1 cellular context compared by ENCODE assay signal in the genomic region with DNA sequence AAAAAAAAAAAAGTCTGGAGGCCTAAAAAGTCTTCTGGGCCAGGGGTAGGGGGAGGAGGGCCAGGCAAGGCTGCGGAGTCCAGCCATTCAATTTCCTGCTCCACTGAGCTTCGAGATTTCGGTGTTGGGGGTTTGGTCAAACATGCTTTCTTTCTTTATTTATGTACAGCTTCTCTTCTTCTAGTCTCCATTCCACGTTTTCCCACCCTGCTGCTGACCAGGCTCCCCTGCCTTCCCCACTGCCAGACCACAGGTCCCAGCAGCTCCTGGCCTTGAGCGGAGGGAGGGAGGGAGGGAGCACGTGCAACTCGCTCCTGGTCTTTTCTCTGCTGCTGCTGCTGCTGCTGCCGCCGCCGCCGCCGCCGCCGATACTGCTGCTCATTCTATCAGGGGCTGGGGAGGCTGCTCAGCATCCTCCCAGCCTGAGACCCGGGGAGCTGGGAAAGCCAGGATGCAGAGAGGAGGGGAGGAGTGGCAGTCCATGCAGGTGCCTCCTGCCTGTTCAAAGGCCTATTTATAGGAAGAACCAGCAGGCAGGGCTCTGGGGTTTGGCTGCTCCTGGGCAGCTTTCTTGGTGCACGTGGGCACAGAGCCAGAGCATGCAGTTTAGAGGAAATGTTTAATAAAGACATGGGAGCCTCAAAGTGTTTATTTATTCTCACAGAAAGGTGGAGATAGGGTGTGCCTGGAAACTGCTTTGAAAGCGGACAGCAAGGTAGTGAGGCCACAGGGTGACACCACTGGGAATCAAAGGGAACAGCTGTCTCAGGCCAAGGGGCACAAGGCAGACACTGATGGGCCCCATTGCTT.
A peak's percentile ranks its signal among the peaks of the same experiment; 100 is the strongest.
TF ChIP-seq lines count a peak whose summit lies in the region.

No MANE protein-coding gene starts in this region.

TF ChIP-seq in HepG2, 621 proteins besides CTCF, POLR2A, EP300 and RAD21 (continued from another document and continues in another):
- peak; percentile 70; the same call in 1 of the 2 replicates for TF ChIP-seq ZNF276 (CRISPR knock-in tag; IDR thresholded peaks at IDR 0.05; ENCODE audit: low read depth)
- peak; percentile 32; the same call in 1 of the 2 replicates for TF ChIP-seq ETV5 (CRISPR knock-in tag; IDR thresholded peaks at IDR 0.05; ENCODE audit: borderline replicate concordance)
- TF ChIP-seq ARID2 (CRISPR knock-in tag; IDR thresholded peaks at IDR 0.05; ENCODE audit: borderline replicate concordance), result no peak
- peak; percentile 48 for TF ChIP-seq ZNF878 (CRISPR knock-in tag; IDR thresholded peaks at IDR 0.05)
- TF ChIP-seq, protein P1, sequence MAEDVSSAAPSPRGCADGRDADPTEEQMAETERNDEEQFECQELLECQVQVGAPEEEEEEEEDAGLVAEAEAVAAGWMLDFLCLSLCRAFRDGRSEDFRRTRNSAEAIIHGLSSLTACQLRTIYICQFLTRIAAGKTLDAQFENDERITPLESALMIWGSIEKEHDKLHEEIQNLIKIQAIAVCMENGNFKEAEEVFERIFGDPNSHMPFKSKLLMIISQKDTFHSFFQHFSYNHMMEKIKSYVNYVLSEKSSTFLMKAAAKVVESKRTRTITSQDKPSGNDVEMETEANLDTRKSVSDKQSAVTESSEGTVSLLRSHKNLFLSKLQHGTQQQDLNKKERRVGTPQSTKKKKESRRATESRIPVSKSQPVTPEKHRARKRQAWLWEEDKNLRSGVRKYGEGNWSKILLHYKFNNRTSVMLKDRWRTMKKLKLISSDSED (CRISPR knock-in tag; IDR thresholded peaks at IDR 0.05), result no peak
- no peak for TF ChIP-seq HOXA7 (CRISPR knock-in tag; IDR thresholded peaks at IDR 0.05)
- no peak for TF ChIP-seq SMARCC2 (IDR thresholded peaks at IDR 0.05)
- peak; percentile 78; the same call in 1 of the 2 replicates for TF ChIP-seq ZNF292 (CRISPR knock-in tag; IDR thresholded peaks at IDR 0.05; ENCODE audit: borderline replicate concordance, low read depth)
- peak; percentile 79; the same call in 1 of the 2 replicates for TF ChIP-seq DNMT3B (CRISPR knock-in tag; conservative IDR thresholded peaks at IDR 0.05)
- TF ChIP-seq, protein P2, sequence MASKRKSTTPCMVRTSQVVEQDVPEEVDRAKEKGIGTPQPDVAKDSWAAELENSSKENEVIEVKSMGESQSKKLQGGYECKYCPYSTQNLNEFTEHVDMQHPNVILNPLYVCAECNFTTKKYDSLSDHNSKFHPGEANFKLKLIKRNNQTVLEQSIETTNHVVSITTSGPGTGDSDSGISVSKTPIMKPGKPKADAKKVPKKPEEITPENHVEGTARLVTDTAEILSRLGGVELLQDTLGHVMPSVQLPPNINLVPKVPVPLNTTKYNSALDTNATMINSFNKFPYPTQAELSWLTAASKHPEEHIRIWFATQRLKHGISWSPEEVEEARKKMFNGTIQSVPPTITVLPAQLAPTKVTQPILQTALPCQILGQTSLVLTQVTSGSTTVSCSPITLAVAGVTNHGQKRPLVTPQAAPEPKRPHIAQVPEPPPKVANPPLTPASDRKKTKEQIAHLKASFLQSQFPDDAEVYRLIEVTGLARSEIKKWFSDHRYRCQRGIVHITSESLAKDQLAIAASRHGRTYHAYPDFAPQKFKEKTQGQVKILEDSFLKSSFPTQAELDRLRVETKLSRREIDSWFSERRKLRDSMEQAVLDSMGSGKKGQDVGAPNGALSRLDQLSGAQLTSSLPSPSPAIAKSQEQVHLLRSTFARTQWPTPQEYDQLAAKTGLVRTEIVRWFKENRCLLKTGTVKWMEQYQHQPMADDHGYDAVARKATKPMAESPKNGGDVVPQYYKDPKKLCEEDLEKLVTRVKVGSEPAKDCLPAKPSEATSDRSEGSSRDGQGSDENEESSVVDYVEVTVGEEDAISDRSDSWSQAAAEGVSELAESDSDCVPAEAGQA (IDR thresholded peaks at IDR 0.05; ENCODE audit: low read depth), result no peak
- TF ChIP-seq, protein P2 (CRISPR knock-in tag; IDR thresholded peaks at IDR 0.05; ENCODE audit: borderline replicate concordance), result no peak
- TF ChIP-seq, protein P3, sequence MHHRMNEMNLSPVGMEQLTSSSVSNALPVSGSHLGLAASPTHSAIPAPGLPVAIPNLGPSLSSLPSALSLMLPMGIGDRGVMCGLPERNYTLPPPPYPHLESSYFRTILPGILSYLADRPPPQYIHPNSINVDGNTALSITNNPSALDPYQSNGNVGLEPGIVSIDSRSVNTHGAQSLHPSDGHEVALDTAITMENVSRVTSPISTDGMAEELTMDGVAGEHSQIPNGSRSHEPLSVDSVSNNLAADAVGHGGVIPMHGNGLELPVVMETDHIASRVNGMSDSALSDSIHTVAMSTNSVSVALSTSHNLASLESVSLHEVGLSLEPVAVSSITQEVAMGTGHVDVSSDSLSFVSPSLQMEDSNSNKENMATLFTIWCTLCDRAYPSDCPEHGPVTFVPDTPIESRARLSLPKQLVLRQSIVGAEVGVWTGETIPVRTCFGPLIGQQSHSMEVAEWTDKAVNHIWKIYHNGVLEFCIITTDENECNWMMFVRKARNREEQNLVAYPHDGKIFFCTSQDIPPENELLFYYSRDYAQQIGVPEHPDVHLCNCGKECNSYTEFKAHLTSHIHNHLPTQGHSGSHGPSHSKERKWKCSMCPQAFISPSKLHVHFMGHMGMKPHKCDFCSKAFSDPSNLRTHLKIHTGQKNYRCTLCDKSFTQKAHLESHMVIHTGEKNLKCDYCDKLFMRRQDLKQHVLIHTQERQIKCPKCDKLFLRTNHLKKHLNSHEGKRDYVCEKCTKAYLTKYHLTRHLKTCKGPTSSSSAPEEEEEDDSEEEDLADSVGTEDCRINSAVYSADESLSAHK (CRISPR knock-in tag; IDR thresholded peaks at IDR 0.05; ENCODE audit: borderline replicate concordance), result no peak
- peak; percentile 44; the same call in 1 of the 2 replicates for TF ChIP-seq ZNF430 (CRISPR knock-in tag; IDR thresholded peaks at IDR 0.05)
- TF ChIP-seq ZFY (CRISPR knock-in tag; IDR thresholded peaks at IDR 0.05), result peak; percentile 55
- TF ChIP-seq, protein P4, sequence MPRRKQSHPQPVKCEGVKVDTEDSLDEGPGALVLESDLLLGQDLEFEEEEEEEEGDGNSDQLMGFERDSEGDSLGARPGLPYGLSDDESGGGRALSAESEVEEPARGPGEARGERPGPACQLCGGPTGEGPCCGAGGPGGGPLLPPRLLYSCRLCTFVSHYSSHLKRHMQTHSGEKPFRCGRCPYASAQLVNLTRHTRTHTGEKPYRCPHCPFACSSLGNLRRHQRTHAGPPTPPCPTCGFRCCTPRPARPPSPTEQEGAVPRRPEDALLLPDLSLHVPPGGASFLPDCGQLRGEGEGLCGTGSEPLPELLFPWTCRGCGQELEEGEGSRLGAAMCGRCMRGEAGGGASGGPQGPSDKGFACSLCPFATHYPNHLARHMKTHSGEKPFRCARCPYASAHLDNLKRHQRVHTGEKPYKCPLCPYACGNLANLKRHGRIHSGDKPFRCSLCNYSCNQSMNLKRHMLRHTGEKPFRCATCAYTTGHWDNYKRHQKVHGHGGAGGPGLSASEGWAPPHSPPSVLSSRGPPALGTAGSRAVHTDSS (CRISPR knock-in tag; conservative IDR thresholded peaks at IDR 0.05), result no peak
- TF ChIP-seq IKZF5 (CRISPR knock-in tag; IDR thresholded peaks at IDR 0.05), result peak; percentile 81; the same call in 1 of the 2 replicates
- peak; percentile 52; the same call in 1 of the 2 replicates for TF ChIP-seq ZBTB14 (CRISPR knock-in tag; IDR thresholded peaks at IDR 0.05)
- no peak for TF ChIP-seq ZNF18 (CRISPR knock-in tag; IDR thresholded peaks at IDR 0.05; ENCODE audit: insufficient replicate concordance)
- no peak for TF ChIP-seq SIX4 (CRISPR knock-in tag; IDR thresholded peaks at IDR 0.05)
- TF ChIP-seq NPAS2 (CRISPR knock-in tag; IDR thresholded peaks at IDR 0.05; ENCODE audit: borderline replicate concordance), result no peak
- 0 out of 2 replicates have a peak, but pooled peaks have one; percentile 63 for TF ChIP-seq ZNF572 (CRISPR knock-in tag; IDR thresholded peaks at IDR 0.05)
- peak; percentile 53; the same call in 1 of the 2 replicates for TF ChIP-seq HDAC2 (CRISPR knock-in tag; IDR thresholded peaks at IDR 0.05)
- no peak for TF ChIP-seq THYN1 (CRISPR knock-in tag; IDR thresholded peaks at IDR 0.05; ENCODE audit: borderline replicate concordance, low read depth)
- no peak for TF ChIP-seq MED8 (CRISPR knock-in tag; IDR thresholded peaks at IDR 0.05; ENCODE audit: insufficient replicate concordance)
- TF ChIP-seq, protein P5, sequence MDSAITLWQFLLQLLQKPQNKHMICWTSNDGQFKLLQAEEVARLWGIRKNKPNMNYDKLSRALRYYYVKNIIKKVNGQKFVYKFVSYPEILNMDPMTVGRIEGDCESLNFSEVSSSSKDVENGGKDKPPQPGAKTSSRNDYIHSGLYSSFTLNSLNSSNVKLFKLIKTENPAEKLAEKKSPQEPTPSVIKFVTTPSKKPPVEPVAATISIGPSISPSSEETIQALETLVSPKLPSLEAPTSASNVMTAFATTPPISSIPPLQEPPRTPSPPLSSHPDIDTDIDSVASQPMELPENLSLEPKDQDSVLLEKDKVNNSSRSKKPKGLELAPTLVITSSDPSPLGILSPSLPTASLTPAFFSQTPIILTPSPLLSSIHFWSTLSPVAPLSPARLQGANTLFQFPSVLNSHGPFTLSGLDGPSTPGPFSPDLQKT (CRISPR knock-in tag; IDR thresholded peaks at IDR 0.05; ENCODE audit: borderline replicate concordance), result no peak
- peak in 1 of 2 experiments; percentile 51; a peak in 1 of 4 replicates for TF ChIP-seq HMGXB4 (CRISPR knock-in tag; IDR thresholded peaks at IDR 0.05; ENCODE audit: borderline replicate concordance in 1 of 2, low read depth in 1 of 2)
